In genomic region chr14:102859911-102860310, GRCh38 we compare ENCODE assay signal across 31 cellular contexts.
"Had no signal": no experiment of that assay in that cellular context is flagged by ENCODE, and none has a peak within 500 bp of the region (broad histone marks: within the 10 kb centered on the region; RNA-seq: fewer than 3 reads in every experiment).

No MANE protein-coding gene starts in this region.

- FAIRE-seq: colon, endometrium, endothelial cell of umbilical vein had no signal

- H3K27me3 Mint-ChIP-seq: activated CD8-positive, alpha-beta T cell treated with anti-CD3 and anti-CD28 coated beads for 36 hours; activated naive CD4-positive, alpha-beta T cell treated with anti-CD3 and anti-CD28 coated beads, Interleukin-2, amount 50 U/mL, for 24 hours; activated naive CD8-positive, alpha-beta T cell treated with anti-CD3 and anti-CD28 coated beads for 36 hours; activated naive CD8-positive, alpha-beta T cell treated with anti-CD3 and anti-CD28 coated beads, Interleukin-2, amount 50 U/mL, for 24 hours; effector memory CD8-positive, alpha-beta T cell had no signal

- H3K36me3 ChIP-seq: adrenal gland, esophagus squamous epithelium, gastroesophageal sphincter had no signal

- ATAC-seq: activated CD8-positive, alpha-beta T cell treated with anti-CD3 and anti-CD28 coated beads for 36 hours; activated naive CD8-positive, alpha-beta T cell treated with anti-CD3 and anti-CD28 coated beads, Interleukin-2, amount 50 U/mL, for 24 hours; body of pancreas; effector memory CD8-positive, alpha-beta T cell; gastroesophageal sphincter; heart right ventricle had no signal

- H3K27ac Mint-ChIP-seq: activated CD8-positive, alpha-beta T cell treated with anti-CD3 and anti-CD28 coated beads for 36 hours; activated naive CD4-positive, alpha-beta T cell treated with anti-CD3 and anti-CD28 coated beads, Interleukin-2, amount 50 U/mL, for 24 hours; activated naive CD8-positive, alpha-beta T cell treated with anti-CD3 and anti-CD28 coated beads for 36 hours; activated naive CD8-positive, alpha-beta T cell treated with anti-CD3 and anti-CD28 coated beads, Interleukin-2, amount 50 U/mL, for 24 hours; activated T-helper 1 cell treated with anti-CD3 and anti-CD28 coated beads, Interleukin-12 subunit alpha, Interleukin-12 subunit beta, Interleukin-2, Interleukin-4 antibody, amounts not matched to agents 30 ng/mL and 10 ng/mL and 1 ng/mL, durations not matched to agents 14 hours and 24 hours and 36 hours; activated T-helper 2 cell treated with anti-CD3 and anti-CD28 coated beads, Interferon-gamma antibody, Interleukin-2, Interleukin-4, amounts not matched to agents 10 μg/mL and 5 μg/mL and 100 μg/mL, durations not matched to agents 14 hours and 24 hours and 36 hours; effector memory CD8-positive, alpha-beta T cell had no signal

- H3K27ac ChIP-seq: adrenal gland, body of pancreas, epithelial cell of prostate, esophagus squamous epithelium, gastroesophageal sphincter, heart right ventricle had no signal

- H3K9me3 Mint-ChIP-seq: activated naive CD4-positive, alpha-beta T cell treated with anti-CD3 and anti-CD28 coated beads, Interleukin-2, amount 50 U/mL, for 24 hours; effector memory CD8-positive, alpha-beta T cell had no signal

- DNase-seq: activated CD4-positive, alpha-beta T cell treated with anti-CD3 and anti-CD28 coated beads for 1 hour; activated CD4-positive, alpha-beta T cell treated with anti-CD3 and anti-CD28 coated beads for 48 hours; activated CD4-positive, alpha-beta T cell treated with anti-CD3 and anti-CD28 coated beads, Interleukin-2, amount 50 U/mL, for 1 hour; activated CD4-positive, alpha-beta T cell treated with anti-CD3 and anti-CD28 coated beads, Interleukin-2, amount 50 U/mL, for 48 hours; activated CD8-positive, alpha-beta memory T cell treated with anti-CD3 and anti-CD28 coated beads for 24 hours; activated CD8-positive, alpha-beta T cell treated with anti-CD3 and anti-CD28 coated beads for 36 hours; activated effector memory CD4-positive, alpha-beta T cell treated with anti-CD3 and anti-CD28 coated beads, Interleukin-2, amount 50 U/mL, for 16 hours; activated naive CD4-positive, alpha-beta T cell treated with anti-CD3 and anti-CD28 coated beads for 36 hours; activated naive CD8-positive, alpha-beta T cell treated with anti-CD3 and anti-CD28 coated beads for 36 hours; activated naive CD8-positive, alpha-beta T cell treated with anti-CD3 and anti-CD28 coated beads, Interleukin-2, amount 50 U/mL, for 24 hours; adrenal gland; amygdala; aorta; body of pancreas; caudate nucleus; cortex of kidney; dermis blood vessel endothelial cell; effector CD4-positive, alpha-beta T cell; effector memory CD8-positive, alpha-beta T cell; esophagus squamous epithelium; foreskin melanocyte; heart right ventricle; T-helper 2 cell had no signal

- H3K9me3 ChIP-seq: body of pancreas, esophagus squamous epithelium had no signal

- H3K4me3 Mint-ChIP-seq: activated CD8-positive, alpha-beta T cell treated with anti-CD3 and anti-CD28 coated beads for 36 hours; activated naive CD4-positive, alpha-beta T cell treated with anti-CD3 and anti-CD28 coated beads for 36 hours; activated naive CD4-positive, alpha-beta T cell treated with anti-CD3 and anti-CD28 coated beads, Interleukin-2, amount 50 U/mL, for 24 hours; activated naive CD8-positive, alpha-beta T cell treated with anti-CD3 and anti-CD28 coated beads for 36 hours; activated naive CD8-positive, alpha-beta T cell treated with anti-CD3 and anti-CD28 coated beads, Interleukin-2, amount 50 U/mL, for 24 hours; activated T-helper 1 cell treated with anti-CD3 and anti-CD28 coated beads, Interleukin-12 subunit alpha, Interleukin-12 subunit beta, Interleukin-2, Interleukin-4 antibody, amounts not matched to agents 30 ng/mL and 10 ng/mL and 1 ng/mL, durations not matched to agents 14 hours and 24 hours and 36 hours; effector memory CD8-positive, alpha-beta T cell had no signal

- H3K4me1 ChIP-seq: adrenal gland, body of pancreas, gastroesophageal sphincter, heart right ventricle had no signal

- H3K4me3 ChIP-seq: adrenal gland, body of pancreas, esophagus squamous epithelium, gastroesophageal sphincter, heart right ventricle had no signal

- H3K27me3 ChIP-seq: adrenal gland, body of pancreas, esophagus squamous epithelium, gastroesophageal sphincter, heart right ventricle had no signal
